In genomic region chr16:30805370-30806169, GRCh38 we compare ENCODE assay signal across 7 cellular contexts. TPM values are rescaled to one million over a fixed set of nuclear protein-coding genes. Genes with fewer than 3 reads are reported as not detected.
DNase-seq lines count a peak whose midpoint lies in the region; ATAC-seq and TF ChIP-seq lines count a peak whose summit lies in the region.

No MANE protein-coding gene starts in this region.

- WGBS in body of pancreas, 2 donors: 0 to 1% methylated on average over 5 to 54 of the region's 62 CpGs

- H3K4me3 ChIP-seq in body of pancreas: peak overlapping the region; percentile 77 to 81

- intact Hi-C loops in body of pancreas (cut with DNase I): no loop called here

- in situ Hi-C loops in GM13976 (cut with MboI; ENCODE audit: low sequenced_read_pairs, unreplicated experiment): no loop called here

- H3K36me3 ChIP-seq in body of pancreas (replicated peaks in 1 of 2; ENCODE audit: insufficient read depth in 1 of 2, low read depth in 2 of 2): no peaks in the 10 kb centered on the region

- TF ChIP-seq CTCF in GM13976 (IDR thresholded peaks at IDR 0.05; ENCODE audit: borderline replicate concordance, control extremely low read depth, extremely low read depth, insufficient read depth, missing control alignments) (no peak), body of pancreas (IDR thresholded peaks at IDR 0.05) (peak in 2 of 7 experiments; percentile 7 to 30)

- peak; percentile 83 to 94 (median 94) for TF ChIP-seq POLR2A in body of pancreas (IDR thresholded peaks at IDR 0.05)

- H3K27ac ChIP-seq in body of pancreas: peak overlapping the region; percentile 60 to 93 (median 90)

- peaks cover 17% of the 10 kb centered on the region for H3K4me1 ChIP-seq in body of pancreas

- no peaks in the 10 kb centered on the region for H3K27me3 ChIP-seq in body of pancreas

- ATAC-seq in body of pancreas (peak; percentile 98), HG03342 (IDR thresholded peaks at IDR 0.05; ENCODE audit: unreplicated experiment) (no peak)

- DNase-seq in GM13976 (ENCODE audit: low spot score) (peak; percentile 68), NCI-H1092 (lab: John Stamatoyannopoulos, UW) (peak; percentile 73), T-helper 9 cell (peak; percentile 42), body of pancreas (peak; percentile 88 to 92 (median 89)), hippocampal formation (lab: John Stamatoyannopoulos, UW) (peak; percentile 83 to 86), putamen (ENCODE audit: low spot score) (peak; percentile 86)

- H3K9me3 ChIP-seq in body of pancreas: no peaks in the 10 kb centered on the region

RNA-seq across cellular contexts. Expression of gene ZNF629, which starts 18.6 kb away (rescaled TPM):
- total RNA-seq in body of pancreas: 1 to 10 TPM; 8.6 to 9.2 TPM

RNA-seq across cellular contexts. Expression of gene RNF40, which starts 43.4 kb away (rescaled TPM):
- 10 to 100 TPM; 44.9 to 79.8 TPM for total RNA-seq in body of pancreas

RNA-seq across cellular contexts. Expression of gene CFAP119, which starts 43.7 kb away (rescaled TPM):
- 10 to 100 TPM in 1 of 2 donors, 1 to 10 TPM in 1; 1.6 to 28.0 TPM for total RNA-seq in body of pancreas

RNA-seq across cellular contexts. Expression of gene PHKG2, which starts 57.3 kb away (rescaled TPM):
- total RNA-seq in body of pancreas: 10 to 100 TPM; 17.6 to 24.7 TPM
